In the genomic region with DNA sequence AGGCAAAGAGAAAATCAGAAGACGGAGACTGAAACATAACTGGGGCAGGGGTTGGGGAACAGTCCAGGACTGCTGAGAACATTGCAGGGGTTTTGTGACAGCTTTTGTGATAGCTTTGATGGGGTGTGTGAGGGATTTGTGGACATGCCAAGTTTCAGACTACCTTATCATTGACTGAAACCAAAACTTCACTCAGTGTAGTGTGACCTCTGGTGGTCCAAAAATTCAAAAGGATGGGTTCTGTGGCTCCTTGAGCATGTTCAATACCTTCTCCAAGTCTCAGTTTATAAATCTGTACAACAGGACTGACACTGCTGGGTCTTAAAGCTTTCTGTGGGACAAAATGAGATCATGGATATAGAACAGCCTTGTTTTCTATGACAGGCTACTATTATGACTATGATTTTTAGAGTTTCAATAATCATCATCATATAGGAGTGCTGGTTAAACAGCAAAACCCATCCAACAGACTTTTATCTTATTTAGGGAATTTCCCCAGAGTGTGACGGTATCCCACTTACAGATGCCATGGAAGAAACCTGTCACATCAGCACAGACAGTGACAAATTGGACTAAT, we compare ENCODE assay signal across 17 cellular contexts.
A peak's percentile ranks its signal among the peaks of the same experiment; 100 is the strongest.
DNase-seq lines count a peak whose midpoint lies in the region; ATAC-seq, FAIRE-seq and TF ChIP-seq lines count a peak whose summit lies in the region.
"Had no signal": no experiment of that assay in that cellular context is flagged by ENCODE, and none has a peak within 500 bp of the region (broad histone marks: within the 10 kb centered on the region; RNA-seq: fewer than 3 reads in every experiment).

No MANE protein-coding gene starts in this region.

- peak; percentile 18 for TF ChIP-seq CTCF in GM13977 (IDR thresholded peaks at IDR 0.05; ENCODE audit: extremely low read depth, insufficient read depth, missing control alignments)
- no peak; a peak in 1 of 6 replicates for TF ChIP-seq CTCF in GM12878 (IDR thresholded peaks at IDR 0.05 in 2 of 3, conservative IDR thresholded peaks at IDR 0.05 in 1 of 3; ENCODE audit: control insufficient read depth in 2 of 3, extremely low read depth in 1 of 3, insufficient read depth in 1 of 3, low read depth in 3 of 3, low read length in 3 of 3)
- TF ChIP-seq CTCF in nephron (IDR thresholded peaks at IDR 0.05; ENCODE audit: unreplicated experiment in 3 of 3): peak in 2 of 3 experiments; percentile 11 to 24
- TF ChIP-seq CTCF in activated CD8-positive, alpha-beta T cell treated with anti-CD3 and anti-CD28 coated beads for 36 hours (IDR thresholded peaks at IDR 0.05): no peak

- H3K36me3 ChIP-seq in GM12878 (ENCODE audit: control insufficient read depth in 2 of 2, insufficient read depth in 2 of 2, low read length in 1 of 2): no peaks in the 10 kb centered on the region
- H3K36me3 ChIP-seq: breast epithelium had no signal

- no peaks in the 10 kb centered on the region; a peak in 1 of 4 replicates for H3K27me3 ChIP-seq in GM12878 (replicated peaks in 1 of 2; ENCODE audit: control insufficient read depth in 2 of 2, insufficient read depth in 2 of 2, low read length in 1 of 2)
- H3K27me3 ChIP-seq: breast epithelium had no signal

- peaks cover 44% of the 10 kb centered on the region for H3K4me1 Mint-ChIP-seq in nephron
- H3K4me1 Mint-ChIP-seq in activated CD8-positive, alpha-beta T cell treated with anti-CD3 and anti-CD28 coated beads for 36 hours (ENCODE audit: low read depth): no peaks in the 10 kb centered on the region

- H3K9me3 Mint-ChIP-seq in nephron: no peaks in the 10 kb centered on the region
- H3K9me3 Mint-ChIP-seq in activated CD8-positive, alpha-beta T cell treated with anti-CD3 and anti-CD28 coated beads for 36 hours: no peaks in the 10 kb centered on the region
- H3K9me3 Mint-ChIP-seq: activated naive CD4-positive, alpha-beta T cell treated with anti-CD3 and anti-CD28 coated beads for 36 hours had no signal

- H2AFZ ChIP-seq in GM12878 (ENCODE audit: control insufficient read depth, low read depth, low read length): no peak overlapping the region
- H2AFZ ChIP-seq: parathyroid adenoma had no signal

- SMC1A ChIA-PET in GM12878 (lab: Charles Lee; ENCODE audit: uncharacterized antibody, unreplicated experiment): no interaction called here

- peak; percentile 32; the same call in 1 of the 2 replicates for TF ChIP-seq RAD21 in GM12878 (IDR thresholded peaks at IDR 0.05; ENCODE audit: insufficient read depth, low read depth, low read length)

- RAD21 ChIA-PET in GM12878 (lab: Charles Lee; ENCODE audit: unreplicated experiment): no interaction called here

- peak; percentile 56 for ATAC-seq in HG03442 (IDR thresholded peaks at IDR 0.05; ENCODE audit: unreplicated experiment)
- ATAC-seq in GM12878: peak; percentile 58
- no peak for ATAC-seq in GM19023 (IDR thresholded peaks at IDR 0.05; ENCODE audit: unreplicated experiment)
- ATAC-seq in activated CD8-positive, alpha-beta T cell treated with anti-CD3 and anti-CD28 coated beads for 36 hours: no peak
- no peak for ATAC-seq in GM18907 (IDR thresholded peaks at IDR 0.05; ENCODE audit: unreplicated experiment)

- H3K4me3 ChIP-seq in GM12878: no peak overlapping the region
- H3K4me3 ChIP-seq: breast epithelium had no signal

- peak overlapping the region in 2 of 3 experiments; percentile 25 to 38 for H3K27ac Mint-ChIP-seq in nephron
- H3K27ac Mint-ChIP-seq in activated CD8-positive, alpha-beta T cell treated with anti-CD3 and anti-CD28 coated beads for 36 hours: no peak overlapping the region
- H3K27ac Mint-ChIP-seq: activated naive CD4-positive, alpha-beta T cell treated with anti-CD3 and anti-CD28 coated beads for 36 hours had no signal

- H4K20me1 ChIP-seq in GM12878 (ENCODE audit: control insufficient read depth, insufficient read depth): no peaks in the 10 kb centered on the region

- no peak overlapping the region for H3K4me3 Mint-ChIP-seq in nephron
- H3K4me3 Mint-ChIP-seq in activated CD8-positive, alpha-beta T cell treated with anti-CD3 and anti-CD28 coated beads for 36 hours: no peak overlapping the region
- H3K4me3 Mint-ChIP-seq: activated naive CD4-positive, alpha-beta T cell treated with anti-CD3 and anti-CD28 coated beads for 36 hours had no signal

- intact Hi-C loops in GM12878 (cut with micrococcal nuclease; ENCODE audit: unreplicated experiment): no loop called here
- intact Hi-C loops in activated CD8-positive, alpha-beta T cell treated with anti-CD3 and anti-CD28 coated beads for 36 hours (cut with micrococcal nuclease): no loop called here

- H3K4me1 ChIP-seq in GM12878 (ENCODE audit: control insufficient read depth, insufficient read depth, low read length): no peaks in the 10 kb centered on the region
- H3K4me1 ChIP-seq: breast epithelium had no signal

- DNase-seq in GM13977 (ENCODE audit: low spot score) (no peak), GM12878 (ENCODE audit: low read depth, low spot score) (no peak), SKM-1 (lab: John Stamatoyannopoulos, UW; ENCODE audit: unreplicated experiment) (no peak)
- DNase-seq in activated CD8-positive, alpha-beta T cell treated with anti-CD3 and anti-CD28 coated beads for 36 hours: no peak
- DNase-seq: activated naive CD4-positive, alpha-beta T cell treated with anti-CD3 and anti-CD28 coated beads for 36 hours; DMS79; NCI-H1048; stimulated activated CD4-positive, alpha-beta T cell treated with anti-CD3 and anti-CD28 coated beads, Interleukin-12 subunit alpha, Interleukin-12 subunit beta, amount 100 ng/mL, for 4 hours; substantia nigra had no signal

- H3K9me3 ChIP-seq in GM12878 (replicated peaks; ENCODE audit: control insufficient read depth, insufficient read depth, low read length): no peaks in the 10 kb centered on the region
- H3K9me3 ChIP-seq: breast epithelium had no signal

- no peak for TF ChIP-seq EP300 in GM12878 (IDR thresholded peaks at IDR 0.05; ENCODE audit: borderline replicate concordance in 1 of 2, control insufficient read depth in 1 of 2, low read depth in 2 of 2, low read length in 2 of 2)

- no peak overlapping the region for H3K9ac ChIP-seq in GM12878 (ENCODE audit: control insufficient read depth, insufficient read depth, low read length)
- H3K9ac ChIP-seq: parathyroid adenoma had no signal

- CTCF ChIA-PET in GM12878 (lab: Yijun Ruan, JAX): interaction anchor here (0.9 to 1.5 kb wide), 3 partner anchors 11 to 27 kb away, joined by 3 to 4 read pairs (median 3); no protein-coding TSS in a partner anchor
- CTCF ChIA-PET in activated CD8-positive, alpha-beta T cell treated with anti-CD3 and anti-CD28 coated beads for 36 hours (lab: Charles Lee): no interaction called here

- no peaks in the 10 kb centered on the region for H3K36me3 Mint-ChIP-seq in nephron (ENCODE audit: low read depth)
- H3K36me3 Mint-ChIP-seq in activated CD8-positive, alpha-beta T cell treated with anti-CD3 and anti-CD28 coated beads for 36 hours (ENCODE audit: low read depth): no peaks in the 10 kb centered on the region

- 3% methylated on average over 2 of the region's 2 CpGs for WGBS in GM12878 (ENCODE audit: insufficient coverage, insufficient replicate concordance, low lambda C conversion rate, missing lambda C conversion rate)

- peaks cover 3% of the 10 kb centered on the region for H3K27me3 Mint-ChIP-seq in nephron (ENCODE audit: low read depth)
- H3K27me3 Mint-ChIP-seq in activated CD8-positive, alpha-beta T cell treated with anti-CD3 and anti-CD28 coated beads for 36 hours: peaks cover 7% of the 10 kb centered on the region

- no peak overlapping the region for H3K27ac ChIP-seq in GM12878 (ENCODE audit: control insufficient read depth, insufficient read depth)
- H3K27ac ChIP-seq: breast epithelium, parathyroid adenoma, VCaP had no signal

- BruUV-seq in GM12878 (replicated peaks; lab: Mats Ljungman, UMichigan): no TSS peak

- FAIRE-seq in GM12878 (lab: Jason Lieb, UNC): no peak
- FAIRE-seq: frontal cortex had no signal

- TF ChIP-seq POLR2A in GM12878 (IDR thresholded peaks at IDR 0.05; ENCODE audit: low read depth, low read length): no peak

- H3K4me2 ChIP-seq in GM12878 (ENCODE audit: control insufficient read depth, insufficient read depth): no peak overlapping the region

- in situ Hi-C loops in GM13977 (cut with MboI; ENCODE audit: low pct_unique_long_range_greater_than_20kb, low sequenced_read_pairs, unreplicated experiment) (no loop called here), GM12878 (cut with MboI) (no loop called here)

- POLR2A ChIA-PET in GM12878 (lab: Charles Lee): no interaction called here
- POLR2A ChIA-PET in activated CD8-positive, alpha-beta T cell treated with anti-CD3 and anti-CD28 coated beads for 36 hours (lab: Charles Lee): no interaction called here

- H3K79me2 ChIP-seq in GM12878 (ENCODE audit: control insufficient read depth, insufficient read depth, low read length): no peaks in the 10 kb centered on the region
- H3K79me2 ChIP-seq: parathyroid adenoma had no signal

TF ChIP-seq in GM12878, 131 proteins besides CTCF, POLR2A, EP300 and RAD21:
- TF ChIP-seq JUNB (IDR thresholded peaks at IDR 0.05): 0 out of 2 replicates have a peak, but pooled peaks have one; percentile 14
- no peak for TF ChIP-seq IRF4 (IDR thresholded peaks at IDR 0.05; ENCODE audit: low read depth, low read length)
- TF ChIP-seq SMC3 (IDR thresholded peaks at IDR 0.05; ENCODE audit: borderline replicate concordance, low read length): peak; percentile 11; the same call in 1 of the 2 replicates
- TF ChIP-seq, protein P1, sequence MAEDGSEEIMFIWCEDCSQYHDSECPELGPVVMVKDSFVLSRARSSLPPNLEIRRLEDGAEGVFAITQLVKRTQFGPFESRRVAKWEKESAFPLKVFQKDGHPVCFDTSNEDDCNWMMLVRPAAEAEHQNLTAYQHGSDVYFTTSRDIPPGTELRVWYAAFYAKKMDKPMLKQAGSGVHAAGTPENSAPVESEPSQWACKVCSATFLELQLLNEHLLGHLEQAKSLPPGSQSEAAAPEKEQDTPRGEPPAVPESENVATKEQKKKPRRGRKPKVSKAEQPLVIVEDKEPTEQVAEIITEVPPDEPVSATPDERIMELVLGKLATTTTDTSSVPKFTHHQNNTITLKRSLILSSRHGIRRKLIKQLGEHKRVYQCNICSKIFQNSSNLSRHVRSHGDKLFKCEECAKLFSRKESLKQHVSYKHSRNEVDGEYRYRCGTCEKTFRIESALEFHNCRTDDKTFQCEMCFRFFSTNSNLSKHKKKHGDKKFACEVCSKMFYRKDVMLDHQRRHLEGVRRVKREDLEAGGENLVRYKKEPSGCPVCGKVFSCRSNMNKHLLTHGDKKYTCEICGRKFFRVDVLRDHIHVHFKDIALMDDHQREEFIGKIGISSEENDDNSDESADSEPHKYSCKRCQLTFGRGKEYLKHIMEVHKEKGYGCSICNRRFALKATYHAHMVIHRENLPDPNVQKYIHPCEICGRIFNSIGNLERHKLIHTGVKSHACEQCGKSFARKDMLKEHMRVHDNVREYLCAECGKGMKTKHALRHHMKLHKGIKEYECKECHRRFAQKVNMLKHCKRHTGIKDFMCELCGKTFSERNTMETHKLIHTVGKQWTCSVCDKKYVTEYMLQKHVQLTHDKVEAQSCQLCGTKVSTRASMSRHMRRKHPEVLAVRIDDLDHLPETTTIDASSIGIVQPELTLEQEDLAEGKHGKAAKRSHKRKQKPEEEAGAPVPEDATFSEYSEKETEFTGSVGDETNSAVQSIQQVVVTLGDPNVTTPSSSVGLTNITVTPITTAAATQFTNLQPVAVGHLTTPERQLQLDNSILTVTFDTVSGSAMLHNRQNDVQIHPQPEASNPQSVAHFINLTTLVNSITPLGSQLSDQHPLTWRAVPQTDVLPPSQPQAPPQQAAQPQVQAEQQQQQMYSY (CRISPR knock-in tag; IDR thresholded peaks at IDR 0.05): no peak
TF ChIP-seq in GM12878: peak in this region for 2.

Comparison
In these comparisons a context has a peak if more than half of its experiments do, and no peak if none do; other contexts are left out.
1. CTCF ChIP-seq: peak in GM13977 (single experiment) and nephron (2 of 3); none in GM12878 (0 of 3) and activated CD8-positive, alpha-beta T cell treated with anti-CD3 and anti-CD28 coated beads for 36 hours (single experiment).
2. ATAC-seq: peak in HG03442 (single experiment) and GM12878 (single experiment); none in GM19023 (single experiment), activated CD8-positive, alpha-beta T cell treated with anti-CD3 and anti-CD28 coated beads for 36 hours (single experiment) and GM18907 (single experiment).